In the genomic region with DNA sequence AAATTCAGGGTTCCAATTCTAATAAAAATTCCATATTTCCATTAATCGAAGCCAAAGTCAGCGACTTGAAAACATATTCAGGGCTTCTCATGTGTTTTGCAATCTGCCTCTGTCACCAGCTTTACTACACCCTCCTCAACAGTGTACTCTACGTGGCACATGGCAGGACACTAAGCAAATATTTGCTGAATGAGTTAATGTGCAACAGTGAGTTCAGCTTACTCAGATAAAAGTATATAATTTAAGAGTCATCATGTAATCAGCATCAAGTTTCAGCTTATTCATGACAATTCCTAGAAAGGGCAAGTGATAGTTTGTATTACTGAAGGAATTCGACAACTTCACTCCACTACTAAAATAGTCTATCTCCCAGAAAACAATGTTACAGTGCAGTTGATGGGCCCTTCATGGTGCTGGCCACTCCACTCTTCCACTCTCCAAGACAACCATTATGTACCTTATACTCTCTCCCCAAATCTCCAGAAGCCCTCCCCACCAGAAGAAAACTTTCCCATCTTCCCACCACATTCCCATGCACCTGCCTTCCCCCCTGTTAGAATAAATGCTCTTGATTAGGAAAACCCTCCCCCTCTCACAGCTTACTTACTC, we compare ENCODE assay signal across 1 cellular context.
A peak's percentile ranks its signal among the peaks of the same experiment; 100 is the strongest.
TF ChIP-seq lines count a peak whose summit lies in the region.

No MANE protein-coding gene starts in this region.

TF ChIP-seq in HEK293, 187 proteins besides CTCF, POLR2A, EP300 and RAD21 (continued from another document):
- TF ChIP-seq, protein P1, sequence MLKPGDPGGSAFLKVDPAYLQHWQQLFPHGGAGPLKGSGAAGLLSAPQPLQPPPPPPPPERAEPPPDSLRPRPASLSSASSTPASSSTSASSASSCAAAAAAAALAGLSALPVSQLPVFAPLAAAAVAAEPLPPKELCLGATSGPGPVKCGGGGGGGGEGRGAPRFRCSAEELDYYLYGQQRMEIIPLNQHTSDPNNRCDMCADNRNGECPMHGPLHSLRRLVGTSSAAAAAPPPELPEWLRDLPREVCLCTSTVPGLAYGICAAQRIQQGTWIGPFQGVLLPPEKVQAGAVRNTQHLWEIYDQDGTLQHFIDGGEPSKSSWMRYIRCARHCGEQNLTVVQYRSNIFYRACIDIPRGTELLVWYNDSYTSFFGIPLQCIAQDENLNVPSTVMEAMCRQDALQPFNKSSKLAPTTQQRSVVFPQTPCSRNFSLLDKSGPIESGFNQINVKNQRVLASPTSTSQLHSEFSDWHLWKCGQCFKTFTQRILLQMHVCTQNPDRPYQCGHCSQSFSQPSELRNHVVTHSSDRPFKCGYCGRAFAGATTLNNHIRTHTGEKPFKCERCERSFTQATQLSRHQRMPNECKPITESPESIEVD (tag by site-specific recombination; IDR thresholded peaks at IDR 0.05), result peak; percentile 56; the same call in 1 of the 2 replicates
- TF ChIP-seq ZNF416 (tag by site-specific recombination; IDR thresholded peaks at IDR 0.05) (no peak), ZNF184 (tag by site-specific recombination; IDR thresholded peaks at IDR 0.05) (peak; percentile 84), ZNF549 (tag by site-specific recombination; IDR thresholded peaks at IDR 0.05) (no peak), MYNN (tag by site-specific recombination; IDR thresholded peaks at IDR 0.05; ENCODE audit: borderline replicate concordance) (peak; percentile 67; the same call in 1 of the 2 replicates), ZNF350 (tag by site-specific recombination; IDR thresholded peaks at IDR 0.05) (no peak), ZNF239 (tag by site-specific recombination; IDR thresholded peaks at IDR 0.05) (no peak), ZNF366 (tag by site-specific recombination; conservative IDR thresholded peaks at IDR 0.05) (0 out of 2 replicates have a peak, but pooled peaks have one; percentile 9), ZNF558 (tag by site-specific recombination; IDR thresholded peaks at IDR 0.05) (no peak), ZNF600 (tag by site-specific recombination; IDR thresholded peaks at IDR 0.05) (0 out of 2 replicates have a peak, but pooled peaks have one; percentile 46), SP7 (tag by site-specific recombination; IDR thresholded peaks at IDR 0.05) (peak; percentile 87)
- TF ChIP-seq, protein P2, sequence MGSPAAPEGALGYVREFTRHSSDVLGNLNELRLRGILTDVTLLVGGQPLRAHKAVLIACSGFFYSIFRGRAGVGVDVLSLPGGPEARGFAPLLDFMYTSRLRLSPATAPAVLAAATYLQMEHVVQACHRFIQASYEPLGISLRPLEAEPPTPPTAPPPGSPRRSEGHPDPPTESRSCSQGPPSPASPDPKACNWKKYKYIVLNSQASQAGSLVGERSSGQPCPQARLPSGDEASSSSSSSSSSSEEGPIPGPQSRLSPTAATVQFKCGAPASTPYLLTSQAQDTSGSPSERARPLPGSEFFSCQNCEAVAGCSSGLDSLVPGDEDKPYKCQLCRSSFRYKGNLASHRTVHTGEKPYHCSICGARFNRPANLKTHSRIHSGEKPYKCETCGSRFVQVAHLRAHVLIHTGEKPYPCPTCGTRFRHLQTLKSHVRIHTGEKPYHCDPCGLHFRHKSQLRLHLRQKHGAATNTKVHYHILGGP (tag by site-specific recombination; IDR thresholded peaks at IDR 0.05), result peak; percentile 93
- TF ChIP-seq, protein P3, sequence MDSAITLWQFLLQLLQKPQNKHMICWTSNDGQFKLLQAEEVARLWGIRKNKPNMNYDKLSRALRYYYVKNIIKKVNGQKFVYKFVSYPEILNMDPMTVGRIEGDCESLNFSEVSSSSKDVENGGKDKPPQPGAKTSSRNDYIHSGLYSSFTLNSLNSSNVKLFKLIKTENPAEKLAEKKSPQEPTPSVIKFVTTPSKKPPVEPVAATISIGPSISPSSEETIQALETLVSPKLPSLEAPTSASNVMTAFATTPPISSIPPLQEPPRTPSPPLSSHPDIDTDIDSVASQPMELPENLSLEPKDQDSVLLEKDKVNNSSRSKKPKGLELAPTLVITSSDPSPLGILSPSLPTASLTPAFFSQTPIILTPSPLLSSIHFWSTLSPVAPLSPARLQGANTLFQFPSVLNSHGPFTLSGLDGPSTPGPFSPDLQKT (IDR thresholded peaks at IDR 0.05; ENCODE audit: borderline replicate concordance, low read depth, low read length), result no peak
- TF ChIP-seq, protein P4, sequence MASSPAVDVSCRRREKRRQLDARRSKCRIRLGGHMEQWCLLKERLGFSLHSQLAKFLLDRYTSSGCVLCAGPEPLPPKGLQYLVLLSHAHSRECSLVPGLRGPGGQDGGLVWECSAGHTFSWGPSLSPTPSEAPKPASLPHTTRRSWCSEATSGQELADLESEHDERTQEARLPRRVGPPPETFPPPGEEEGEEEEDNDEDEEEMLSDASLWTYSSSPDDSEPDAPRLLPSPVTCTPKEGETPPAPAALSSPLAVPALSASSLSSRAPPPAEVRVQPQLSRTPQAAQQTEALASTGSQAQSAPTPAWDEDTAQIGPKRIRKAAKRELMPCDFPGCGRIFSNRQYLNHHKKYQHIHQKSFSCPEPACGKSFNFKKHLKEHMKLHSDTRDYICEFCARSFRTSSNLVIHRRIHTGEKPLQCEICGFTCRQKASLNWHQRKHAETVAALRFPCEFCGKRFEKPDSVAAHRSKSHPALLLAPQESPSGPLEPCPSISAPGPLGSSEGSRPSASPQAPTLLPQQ (tag by site-specific recombination; IDR thresholded peaks at IDR 0.05), result 0 out of 2 replicates have a peak, but pooled peaks have one; percentile 60
